Comparison of ENCODE assay signal across 14 cellular contexts in the genomic region with DNA sequence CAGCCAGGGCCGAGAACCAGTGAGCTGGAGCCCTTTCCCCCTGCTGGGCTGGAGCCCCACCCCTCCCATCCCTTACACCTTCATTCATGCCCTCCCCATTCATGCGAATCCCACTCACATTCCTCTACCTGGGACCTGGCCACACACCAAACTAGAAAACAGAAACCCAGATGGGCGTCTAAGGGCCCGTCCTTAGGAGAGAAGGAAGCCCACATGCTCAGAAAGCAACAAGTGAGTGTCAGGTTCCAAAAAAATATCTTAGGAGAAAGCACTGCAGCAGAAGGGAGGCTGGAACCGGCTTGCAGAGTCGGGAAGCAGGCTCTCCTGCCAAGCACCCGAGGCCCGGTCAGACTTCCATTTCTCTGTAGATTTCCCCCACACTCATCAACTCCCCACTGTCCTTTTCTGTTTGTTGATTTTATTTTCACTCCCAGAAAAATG. TPM values are rescaled to one million over a fixed set of nuclear protein-coding genes. Genes with fewer than 3 reads are reported as not detected.
DNase-seq lines count a peak whose midpoint lies in the region; ATAC-seq and TF ChIP-seq lines count a peak whose summit lies in the region.
"Had no signal": no experiment of that assay in that cellular context is flagged by ENCODE, and none has a peak within 500 bp of the region (broad histone marks: within the 10 kb centered on the region; RNA-seq: fewer than 3 reads in every experiment).

No MANE protein-coding gene starts in this region.

- intact Hi-C loops in A673 (cut with micrococcal nuclease; ENCODE audit: unreplicated experiment) = no loop called here
- intact Hi-C loops in naive thymus-derived CD4-positive, alpha-beta T cell (cut with micrococcal nuclease) = no loop called here
- intact Hi-C loops in esophagus muscularis mucosa (cut with DNase I) = no loop called here

- peaks cover 84% of the 10 kb centered on the region for H3K4me1 Mint-ChIP-seq in brain
- H3K4me1 Mint-ChIP-seq in naive thymus-derived CD4-positive, alpha-beta T cell = peaks cover 66 to 99% (median 95%) of the 10 kb centered on the region in 7 donors

- peaks cover 84% of the 10 kb centered on the region for H3K36me3 ChIP-seq in A673 (ENCODE audit: insufficient read depth, low read length, poor library complexity, severe bottlenecking)
- H3K36me3 ChIP-seq in H7 (replicated peaks; ENCODE audit: control insufficient read depth, insufficient read depth, low read length) = no peaks in the 10 kb centered on the region; the same call in 1 of the 2 replicates
- H3K36me3 ChIP-seq in naive thymus-derived CD4-positive, alpha-beta T cell (ENCODE audit: control insufficient read depth in 2 of 3, insufficient read depth in 3 of 3, low read length in 3 of 3) = peaks cover 6 to 45% (median 27%) of the 10 kb centered on the region in 3 experiments
- no peaks in the 10 kb centered on the region for H3K36me3 ChIP-seq in esophagus muscularis mucosa

- CTCF ChIA-PET in A673 (lab: Charles Lee) = no interaction called here
- CTCF ChIA-PET in naive thymus-derived CD4-positive, alpha-beta T cell (lab: Charles Lee) = interaction anchor here (1.5 kb wide), 1 partner anchor 69 kb away, joined by 3 read pairs; no protein-coding TSS in a partner anchor

- H3K27me3 Mint-ChIP-seq in brain = peaks cover 8% of the 10 kb centered on the region
- no peaks in the 10 kb centered on the region for H3K27me3 Mint-ChIP-seq in naive thymus-derived CD4-positive, alpha-beta T cell

- no peak for TF ChIP-seq POLR2A in esophagus muscularis mucosa (IDR thresholded peaks at IDR 0.05; ENCODE audit: low read depth)

- H3K27ac Mint-ChIP-seq in brain = peak overlapping the region in 3 of 5 experiments; percentile 42 to 71 (median 65)
- H3K27ac Mint-ChIP-seq in naive thymus-derived CD4-positive, alpha-beta T cell = peak overlapping the region; percentile 99 to 100 (median 100)

- no peak for DNase-seq in A673 (ENCODE audit: low spot score)
- peak; percentile 86 for DNase-seq in H7
- DNase-seq in naive thymus-derived CD4-positive, alpha-beta T cell = peak in 4 of 9 donors; percentile 11 to 21 (median 18)
- DNase-seq in esophagus muscularis mucosa (ENCODE audit: extremely low spot score) = no peak
- no peak for DNase-seq in ecto neural progenitor cell (ENCODE audit: low spot score)
- DNase-seq: dorsolateral prefrontal cortex, NCI-H82, SHP77 had no signal

- peak overlapping the region; percentile 23 to 87 (median 31) for H3K4me3 Mint-ChIP-seq in brain
- H3K4me3 Mint-ChIP-seq in naive thymus-derived CD4-positive, alpha-beta T cell = peak overlapping the region; percentile 92 to 100 (median 96)

- peaks cover 90% of the 10 kb centered on the region for H3K4me1 ChIP-seq in A673 (ENCODE audit: insufficient read depth, low read length, poor library complexity, severe bottlenecking)
- peaks cover 92 to 93% of the 10 kb centered on the region in 2 donors for H3K4me1 ChIP-seq in naive thymus-derived CD4-positive, alpha-beta T cell (ENCODE audit: control insufficient read depth in 2 of 2, insufficient read depth in 2 of 2, low read length in 2 of 2)
- no peaks in the 10 kb centered on the region for H3K4me1 ChIP-seq in esophagus muscularis mucosa
- H3K4me1 ChIP-seq: parathyroid adenoma had no signal

- H3K9me3 Mint-ChIP-seq in brain = no peaks in the 10 kb centered on the region
- H3K9me3 Mint-ChIP-seq in naive thymus-derived CD4-positive, alpha-beta T cell = peaks cover 0 to 15% (median 0%) of the 10 kb centered on the region in 11 donors

- no TSS peak for BruUV-seq in A673 (replicated peaks; lab: Mats Ljungman, UMichigan)

- H3K9me3 ChIP-seq in A673 (ENCODE audit: low read depth, low read length, poor library complexity, severe bottlenecking) = no peaks in the 10 kb centered on the region
- H3K9me3 ChIP-seq in naive thymus-derived CD4-positive, alpha-beta T cell (ENCODE audit: control insufficient read depth in 2 of 3, low read length in 3 of 3) = no peaks in the 10 kb centered on the region
- H3K9me3 ChIP-seq in esophagus muscularis mucosa = no peaks in the 10 kb centered on the region
- H3K9me3 ChIP-seq: BLaER1 had no signal

- no peak for ATAC-seq in naive thymus-derived CD4-positive, alpha-beta T cell
- no peak for ATAC-seq in HG03139 (IDR thresholded peaks at IDR 0.05; ENCODE audit: unreplicated experiment)
- ATAC-seq in HG02852 (IDR thresholded peaks at IDR 0.05; ENCODE audit: unreplicated experiment) = no peak

- TF ChIP-seq EP300 in esophagus muscularis mucosa (IDR thresholded peaks at IDR 0.05) = no peak

- H3K36me3 Mint-ChIP-seq in brain = peaks cover 4% of the 10 kb centered on the region
- peaks cover 21 to 87% (median 71%) of the 10 kb centered on the region in 5 donors for H3K36me3 Mint-ChIP-seq in naive thymus-derived CD4-positive, alpha-beta T cell

- H3K4me3 ChIP-seq in A673 (ENCODE audit: low read depth, low read length, poor library complexity, severe bottlenecking) (no peak overlapping the region), H7 (ENCODE audit: insufficient read depth, low read depth, low read length) (no peak overlapping the region), esophagus muscularis mucosa (no peak overlapping the region)
- H3K4me3 ChIP-seq in naive thymus-derived CD4-positive, alpha-beta T cell (ENCODE audit: low read length) = peak overlapping the region; percentile 56
- H3K4me3 ChIP-seq: BLaER1 had no signal

- peak overlapping the region; percentile 39 for H3K27ac ChIP-seq in A673 (ENCODE audit: low read depth, low read length, poor library complexity, severe bottlenecking)
- H3K27ac ChIP-seq in naive thymus-derived CD4-positive, alpha-beta T cell (ENCODE audit: low read depth, low read length) = peak overlapping the region; percentile 98
- no peak overlapping the region for H3K27ac ChIP-seq in esophagus muscularis mucosa (replicated peaks in 1 of 4)
- H3K27ac ChIP-seq: BLaER1, KMS-11, parathyroid adenoma had no signal

- no peak for TF ChIP-seq CTCF in A673 (conservative IDR thresholded peaks at IDR 0.05; ENCODE audit: low read depth, low read length)
- TF ChIP-seq CTCF in brain (conservative IDR thresholded peaks at IDR 0.05) = no peak
- TF ChIP-seq CTCF in esophagus muscularis mucosa (IDR thresholded peaks at IDR 0.05) = no peak

- H3K27me3 ChIP-seq in A673 (replicated peaks; ENCODE audit: insufficient read depth, low read depth, low read length, poor library complexity) = no peaks in the 10 kb centered on the region
- peaks cover 2% of the 10 kb centered on the region; the same call in 1 of the 2 replicates for H3K27me3 ChIP-seq in H7 (ENCODE audit: control insufficient read depth, insufficient read depth, low read length)
- no peaks in the 10 kb centered on the region for H3K27me3 ChIP-seq in naive thymus-derived CD4-positive, alpha-beta T cell (ENCODE audit: control insufficient read depth in 2 of 2, insufficient read depth in 2 of 2, low read length in 2 of 2)
- peaks cover 0 to 82% (median 4%) of the 10 kb centered on the region in 4 donors for H3K27me3 ChIP-seq in esophagus muscularis mucosa

- POLR2A ChIA-PET in A673 (lab: Charles Lee; ENCODE audit: low non-redundant PET) = no interaction called here
- POLR2A ChIA-PET in naive thymus-derived CD4-positive, alpha-beta T cell (lab: Charles Lee) = interaction anchor here (0.6 to 54.4 kb wide), 4 partner anchors 10 to 579 kb away, joined by 3 to 2458 read pairs (median 704); a partner anchor contains a TSS

- 29% methylated on average over 8 of the region's 8 CpGs for WGBS in esophagus muscularis mucosa

RNA-seq across cellular contexts. Expression of a gene that starts 13.6 kb away (rescaled TPM):
- total RNA-seq in A673 (2021) (80.6 and 81.3 TPM in 2 replicates), esophagus muscularis mucosa (under 1 TPM; 0.34 to 0.65 (median 0.46) TPM)
- total RNA-seq in H7 (2014; rRNA removed; shearing (Covaris generic)) = 5.7 and 6.1 TPM in 2 replicates
- 1.6 TPM for polyA plus RNA-seq in brain (ENCODE audit: insufficient read depth, low read depth, low replicate concordance)
- 100 to 1,000 TPM in 4 of 5 experiments, 10 to 100 TPM in 1; 96.3 to 269 (median 223) TPM for total RNA-seq in naive thymus-derived CD4-positive, alpha-beta T cell
- polyA plus RNA-seq in naive thymus-derived CD4-positive, alpha-beta T cell = 10 to 100 TPM; 10.9 to 11.6 TPM

Comparison
In these comparisons a context has a peak if more than half of its experiments do, and no peak if none do; other contexts are left out.
1. H3K27ac ChIP-seq: peak in A673 (single experiment) and naive thymus-derived CD4-positive, alpha-beta T cell (single experiment); none in esophagus muscularis mucosa (0 of 4).
2. RNA of a gene that starts 13.6 kb away (total RNA-seq): 96.3 to 269 TPM in naive thymus-derived CD4-positive, alpha-beta T cell and 80.6 to 81.3 TPM in A673; 5.7 to 6.1 TPM in H7 and 0.34 to 0.65 TPM in esophagus muscularis mucosa; every median in the first group is over 10 times any median in the second.